In genomic region chr14:35742448-35742847, GRCh38 we compare ENCODE assay signal across 21 cellular contexts.
"Had no signal": no experiment of that assay in that cellular context is flagged by ENCODE, and none has a peak within 500 bp of the region (broad histone marks: within the 10 kb centered on the region; RNA-seq: fewer than 3 reads in every experiment).

No MANE protein-coding gene starts in this region.

- H3K9me3 Mint-ChIP-seq: nephron progenitor cell had no signal

- ATAC-seq: gastrocnemius medialis, sciatic nerve, T-helper 17 cell had no signal

- H3K4me3 Mint-ChIP-seq: activated naive CD8-positive, alpha-beta T cell; nephron progenitor cell; T-helper 17 cell had no signal

- H3K27me3 Mint-ChIP-seq: activated naive CD8-positive, alpha-beta T cell; progenitor cell of endocrine pancreas; T-helper 17 cell had no signal

- DNase-seq: activated CD4-positive, alpha-beta T cell treated with anti-CD3 and anti-CD28 coated beads, Interleukin-2, amount 50 U/mL, for 4 hours; activated CD4-positive, CD25-positive, alpha-beta regulatory T cell treated with anti-CD3 and anti-CD28 coated beads, Interleukin-2, amount 50 U/mL, for 72 hours; activated T-cell treated with anti-CD3 and anti-CD28 coated beads for 4 hours; amniotic stem cell; brain microvascular endothelial cell; dorsolateral prefrontal cortex; effector memory CD4-positive, alpha-beta T cell; gastrocnemius medialis; glutamatergic neuron; left ventricle myocardium inferior; mesendoderm; nephron progenitor cell; ovary; SK-N-SH; stimulated activated CD4-positive, alpha-beta T cell treated with anti-CD3 and anti-CD28 coated beads, Interleukin-12 subunit alpha, Interleukin-12 subunit beta, amount 100 ng/mL, for 4 hours; stimulated activated CD4-positive, alpha-beta T cell treated with anti-CD3 and anti-CD28 coated beads, Interleukin-4, amount 100 ng/mL, for 1 hour; SW 1271; T-helper 17 cell had no signal

- H3K27ac Mint-ChIP-seq: activated naive CD8-positive, alpha-beta T cell; nephron progenitor cell; progenitor cell of endocrine pancreas had no signal

- H3K4me1 Mint-ChIP-seq: nephron progenitor cell had no signal
